Comparison of ENCODE assay signal across 17 cellular contexts in genomic region chr1:217891966-217892365, GRCh38.
A peak's percentile ranks its signal among the peaks of the same experiment; 100 is the strongest.
DNase-seq lines count a peak whose midpoint lies in the region; ATAC-seq and TF ChIP-seq lines count a peak whose summit lies in the region.
"Had no signal": no experiment of that assay in that cellular context is flagged by ENCODE, and none has a peak within 500 bp of the region (broad histone marks: within the 10 kb centered on the region; RNA-seq: fewer than 3 reads in every experiment).

No MANE protein-coding gene starts in this region.

- TF ChIP-seq CTCF in RWPE2 (IDR thresholded peaks at IDR 0.05; ENCODE audit: poor library complexity, severe bottlenecking): no peak
- no peak for TF ChIP-seq CTCF in astrocyte of the cerebellum (IDR thresholded peaks at IDR 0.05; ENCODE audit: low read depth, low read length, missing control alignments)

- no peak overlapping the region for H3K27ac ChIP-seq in RWPE2 (ENCODE audit: poor library complexity, severe bottlenecking)
- H3K27ac ChIP-seq: GM23248 had no signal

- H3K4me1 ChIP-seq in RWPE2 (ENCODE audit: insufficient read depth, poor library complexity, severe bottlenecking): no peaks in the 10 kb centered on the region
- H3K4me1 ChIP-seq: BE2C, HAP-1 had no signal

- no peaks in the 10 kb centered on the region for H3K9me3 ChIP-seq in RWPE2 (ENCODE audit: severe bottlenecking)
- H3K9me3 ChIP-seq: BE2C, HAP-1 had no signal

- ATAC-seq in RWPE2 (ENCODE audit: low read depth): 0 out of 3 replicates have a peak, but pooled peaks have one; percentile 31
- ATAC-seq: K562 had no signal

- DNase-seq in ELR (ENCODE audit: low read depth): peak; percentile 30
- no peak for DNase-seq in RWPE2 (ENCODE audit: low spot score)
- peak; percentile 12 for DNase-seq in astrocyte of the cerebellum (ENCODE audit: low read depth)
- DNase-seq in T-helper 2 cell: no peak
- DNase-seq in GF-D8 (lab: John Stamatoyannopoulos, UW): no peak
- no peak for DNase-seq in OCI-M1 (lab: John Stamatoyannopoulos, UW)
- DNase-seq: ACHN; BE2C; C1 segment of cervical spinal cord; CD4-positive, CD25-positive, alpha-beta regulatory T cell; CD8-positive, alpha-beta memory T cell; COR-L47; IMR-90 had no signal

- no peaks in the 10 kb centered on the region for H3K36me3 ChIP-seq in RWPE2 (ENCODE audit: low read depth)
- H3K36me3 ChIP-seq: BE2C, HAP-1 had no signal

- in situ Hi-C loops in astrocyte of the cerebellum (cut with HindIII; ENCODE audit: low sequenced_read_pairs): no loop called here

- no peaks in the 10 kb centered on the region for H3K27me3 ChIP-seq in RWPE2 (ENCODE audit: insufficient read depth, poor library complexity, severe bottlenecking)
- H3K27me3 ChIP-seq: BE2C had no signal

- H3K4me3 ChIP-seq in RWPE2 (ENCODE audit: severe bottlenecking) (no peak overlapping the region), astrocyte of the cerebellum (ENCODE audit: low read depth, low read length) (no peak overlapping the region)
- H3K4me3 ChIP-seq: GM12878, GM23248, HAP-1, K562 had no signal

Comparison
In these comparisons a context has a peak if more than half of its experiments do, and no peak if none do; other contexts are left out.
1. DNase-seq: peak in ELR (single experiment) and astrocyte of the cerebellum (single experiment); none in RWPE2 (single experiment), T-helper 2 cell (0 of 5), GF-D8 (single experiment) and OCI-M1 (single experiment).